Comparison of ENCODE assay signal across 35 cellular contexts in the genomic region with DNA sequence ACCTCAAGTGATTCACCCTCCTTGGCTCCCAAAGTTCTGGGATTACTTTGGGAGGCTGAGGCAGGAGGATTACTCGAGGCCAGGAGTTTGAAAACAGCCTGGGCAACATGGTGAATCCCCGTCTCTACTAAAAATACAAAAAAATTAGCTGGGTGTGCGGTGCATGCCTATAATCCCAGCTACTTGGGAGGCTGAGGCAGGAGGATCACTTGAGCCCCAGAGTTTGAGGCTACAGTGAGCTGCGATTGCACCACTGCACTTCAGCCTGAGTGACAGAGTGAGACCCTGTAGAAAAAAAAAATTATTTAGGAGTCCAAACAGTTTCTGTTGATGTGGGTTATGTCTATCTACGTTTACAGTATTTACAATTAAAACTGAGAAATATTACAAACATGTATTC. TPM values are rescaled to one million over a fixed set of nuclear protein-coding genes. Genes with fewer than 3 reads are reported as not detected.
"Had no signal": no experiment of that assay in that cellular context is flagged by ENCODE, and none has a peak within 500 bp of the region (broad histone marks: within the 10 kb centered on the region; RNA-seq: fewer than 3 reads in every experiment).

No MANE protein-coding gene starts in this region.

- H3K4me3 ChIP-seq: neural progenitor cell, ovary, psoas muscle, skin epidermis, smooth muscle cell, spleen, suprapubic skin, testis, tibial artery, transverse colon, upper lobe of right lung, uterus had no signal

- DNase-seq: naive thymus-derived CD4-positive, alpha-beta T cell; natural killer cell; occipital lobe; ovary; psoas muscle; spleen; stimulated activated CD4-positive, alpha-beta T cell treated with anti-CD3 and anti-CD28 coated beads, Interleukin-12 subunit alpha, Interleukin-12 subunit beta, amount 100 ng/mL, for 4 hours; stimulated activated CD4-positive, alpha-beta T cell treated with anti-CD3 and anti-CD28 coated beads, Interleukin-1b, Interleukin-23, amount 100 ng/mL, for 48 hours; stimulated activated CD4-positive, alpha-beta T cell treated with anti-CD3 and anti-CD28 coated beads, Interleukin-4, amount 100 ng/mL, for 1 hour; stimulated activated CD4-positive, alpha-beta T cell treated with anti-CD3 and anti-CD28 coated beads, Interleukin-4, amount 100 ng/mL, for 4 hours; stimulated activated CD8-positive, alpha-beta memory T cell treated with anti-CD3 and anti-CD28 coated beads, Interleukin-4, amount 100 ng/mL, for 48 hours; stimulated activated naive CD4-positive, alpha-beta T cell; stimulated activated naive CD8-positive, alpha-beta T cell treated with anti-CD3 and anti-CD28 coated beads, Interleukin-15, amount 100 ng/mL, for 72 hours; stimulated activated naive CD8-positive, alpha-beta T cell treated with anti-CD3 and anti-CD28 coated beads, Interleukin-15, Interleukin-2, amounts not matched to agents 100 U/mL and 50 U/mL, for 24 hours; substantia nigra; testis; tibial artery; transverse colon; upper lobe of right lung; uterus had no signal

- H3K27ac Mint-ChIP-seq: naive thymus-derived CD4-positive, alpha-beta T cell; natural killer cell; nephron; neural progenitor cell; progenitor cell of endocrine pancreas; stimulated activated memory B cell treated with anti-CD40 and anti-IgM and Interleukin-4, amounts not matched to agents 10 μg/mL and 1 μg/mL and 100 μg/mL, for 72 hours; stimulated activated naive CD8-positive, alpha-beta T cell treated with anti-CD3 and anti-CD28 coated beads, Interleukin-15, amount 100 ng/mL, for 72 hours; type B pancreatic cell had no signal

- H2AFZ ChIP-seq: neural progenitor cell, parathyroid adenoma had no signal

- H3K4me2 ChIP-seq: neural progenitor cell, smooth muscle cell had no signal

- H3K27ac ChIP-seq: neural progenitor cell, ovary, parathyroid adenoma, psoas muscle, skin epidermis, spleen, suprapubic skin, testis, tibial artery, transverse colon, upper lobe of right lung, uterus had no signal

- H3K79me2 ChIP-seq: parathyroid adenoma had no signal

- H3K36me3 ChIP-seq: neural progenitor cell, ovary, spleen, suprapubic skin, tibial artery, transverse colon, upper lobe of right lung, uterus had no signal

- ATAC-seq: naive thymus-derived CD4-positive, alpha-beta T cell; natural killer cell; psoas muscle; right cardiac atrium; sciatic nerve; stimulated activated memory B cell treated with anti-CD40 and anti-IgM and Interleukin-4, amounts not matched to agents 10 μg/mL and 1 μg/mL and 100 μg/mL, for 72 hours; stimulated activated naive CD8-positive, alpha-beta T cell treated with anti-CD3 and anti-CD28 coated beads, Interleukin-15, amount 100 ng/mL, for 72 hours; stimulated activated naive CD8-positive, alpha-beta T cell treated with anti-CD3 and anti-CD28 coated beads, Interleukin-15, Interleukin-2, amounts not matched to agents 100 U/mL and 50 U/mL, for 24 hours; upper lobe of right lung had no signal

- H3K9ac ChIP-seq: neural progenitor cell, parathyroid adenoma had no signal

- H3K9me3 Mint-ChIP-seq: naive thymus-derived CD4-positive, alpha-beta T cell; natural killer cell; nephron; stimulated activated memory B cell treated with anti-CD40 and anti-IgM and Interleukin-4, amounts not matched to agents 10 μg/mL and 1 μg/mL and 100 μg/mL, for 72 hours; stimulated activated naive CD8-positive, alpha-beta T cell treated with anti-CD3 and anti-CD28 coated beads, Interleukin-15, amount 100 ng/mL, for 72 hours; type B pancreatic cell had no signal

- H3K27me3 ChIP-seq: neural progenitor cell, ovary, suprapubic skin, testis, transverse colon, upper lobe of right lung, uterus had no signal

- H3K27me3 Mint-ChIP-seq: progenitor cell of endocrine pancreas had no signal

- H3K4me1 Mint-ChIP-seq: natural killer cell had no signal

- H3K4me1 ChIP-seq: neural progenitor cell, parathyroid adenoma, psoas muscle, spleen, suprapubic skin, testis, tibial artery, upper lobe of right lung, uterus had no signal

- H3K4me3 Mint-ChIP-seq: naive thymus-derived CD4-positive, alpha-beta T cell; natural killer cell; nephron; neural progenitor cell; stimulated activated memory B cell treated with anti-CD40 and anti-IgM and Interleukin-4, amounts not matched to agents 10 μg/mL and 1 μg/mL and 100 μg/mL, for 72 hours; stimulated activated naive CD8-positive, alpha-beta T cell treated with anti-CD3 and anti-CD28 coated beads, Interleukin-15, amount 100 ng/mL, for 72 hours; type B pancreatic cell had no signal

- H3K36me3 Mint-ChIP-seq: naive thymus-derived CD4-positive, alpha-beta T cell; natural killer cell; neural progenitor cell; stimulated activated memory B cell treated with anti-CD40 and anti-IgM and Interleukin-4, amounts not matched to agents 10 μg/mL and 1 μg/mL and 100 μg/mL, for 72 hours; type B pancreatic cell had no signal

- H3K9me3 ChIP-seq: ovary, psoas muscle, spleen, suprapubic skin, testis, tibial artery, transverse colon, upper lobe of right lung, uterus had no signal

RNA-seq across cellular contexts. Expression of gene FOXA3, which starts 6.7 kb away (rescaled TPM):
- total RNA-seq: naive thymus-derived CD4-positive, alpha-beta T cell; natural killer cell; occipital lobe; osteoblast; psoas muscle; right cardiac atrium; sciatic nerve; urinary bladder; uterus had no signal
- polyA plus RNA-seq: naive thymus-derived CD4-positive, alpha-beta T cell; neural cell; right cardiac atrium had no signal

RNA-seq across cellular contexts. Expression of gene NANOS2, which starts 43.8 kb away (rescaled TPM):
- total RNA-seq: naive thymus-derived CD4-positive, alpha-beta T cell; natural killer cell; occipital lobe; osteoblast; ovary; progenitor cell of endocrine pancreas; psoas muscle; renal cortical epithelial cell; right cardiac atrium; sciatic nerve; smooth muscle cell; spleen; suprapubic skin; transverse colon; upper lobe of right lung; urinary bladder; uterus had no signal
- polyA plus RNA-seq: naive thymus-derived CD4-positive, alpha-beta T cell; ovary; psoas muscle; right cardiac atrium; smooth muscle cell; spleen; urinary bladder had no signal
